Comparison of ENCODE assay signal across 17 cellular contexts in genomic region chr10:12353399-12354027, GRCh38. TPM values are rescaled to one million over a fixed set of nuclear protein-coding genes. Genes with fewer than 3 reads are reported as not detected.
DNase-seq lines count a peak whose midpoint lies in the region; ATAC-seq and TF ChIP-seq lines count a peak whose summit lies in the region.
"Had no signal": no experiment of that assay in that cellular context is flagged by ENCODE, and none has a peak within 500 bp of the region (broad histone marks: within the 10 kb centered on the region; RNA-seq: fewer than 3 reads in every experiment).

No MANE protein-coding gene starts in this region.

- no peak overlapping the region for H3K27ac ChIP-seq in A673 (ENCODE audit: low read depth, low read length, poor library complexity, severe bottlenecking)
- no peak overlapping the region for H3K27ac ChIP-seq in lower lobe of right lung
- H3K27ac ChIP-seq: 22Rv1 had no signal

- peaks cover 41% of the 10 kb centered on the region in 2 donors for H3K4me1 Mint-ChIP-seq in effector memory CD8-positive, alpha-beta T cell (ENCODE audit: low read depth in 2 of 2)

- no peak overlapping the region for H2AFZ ChIP-seq in Loucy (ENCODE audit: low read length)

- POLR2A ChIA-PET in A673 (lab: Charles Lee; ENCODE audit: low non-redundant PET) = interaction anchor here (0.6 kb wide), 1 partner anchor 85 kb away, joined by 14 read pairs; no protein-coding TSS in a partner anchor

- TSS peak; percentile 5 for BruUV-seq in A673 (replicated peaks; lab: Mats Ljungman, UMichigan)

- H3K36me3 ChIP-seq in A673 (ENCODE audit: insufficient read depth, low read length, poor library complexity, severe bottlenecking) = no peaks in the 10 kb centered on the region
- H3K36me3 ChIP-seq in Loucy (ENCODE audit: insufficient read depth, low read length) = no peaks in the 10 kb centered on the region
- H3K36me3 ChIP-seq in lower lobe of right lung = no peaks in the 10 kb centered on the region

- peaks cover 5% of the 10 kb centered on the region for H3F3A ChIP-seq in Loucy (ENCODE audit: low read depth)

- H3K9ac ChIP-seq in Loucy (ENCODE audit: low read depth, low read length, poor library complexity, severe bottlenecking) = no peak overlapping the region

- no peaks in the 10 kb centered on the region for H3K27me3 Mint-ChIP-seq in effector memory CD8-positive, alpha-beta T cell

- H3K36me3 Mint-ChIP-seq in effector memory CD8-positive, alpha-beta T cell (ENCODE audit: insufficient read depth) = peaks cover 50% of the 10 kb centered on the region

- H3K9me2 ChIP-seq in Loucy (replicated peaks; ENCODE audit: low read depth, low read length) = no peaks in the 10 kb centered on the region

- no peaks in the 10 kb centered on the region for H3K9me3 Mint-ChIP-seq in effector memory CD8-positive, alpha-beta T cell
- H3K9me3 Mint-ChIP-seq: activated CD4-positive, alpha-beta T cell treated with anti-CD3 and anti-CD28 coated beads, Interleukin-2, amount 10 ng/mL, durations not matched to agents 24 days and 14 days had no signal

- no peak overlapping the region for H3K4me3 Mint-ChIP-seq in effector memory CD8-positive, alpha-beta T cell
- H3K4me3 Mint-ChIP-seq: activated CD4-positive, alpha-beta T cell treated with anti-CD3 and anti-CD28 coated beads, Interleukin-2, amount 10 ng/mL, durations not matched to agents 24 days and 14 days had no signal

- H3K79me2 ChIP-seq in Loucy (ENCODE audit: insufficient read depth, low read length) = peaks cover 12% of the 10 kb centered on the region; the same call in 1 of the 2 replicates

- H3K4me3 ChIP-seq in A673 (ENCODE audit: low read depth, low read length, poor library complexity, severe bottlenecking) = no peak overlapping the region
- H3K4me3 ChIP-seq in Loucy (ENCODE audit: low read length, poor library complexity, severe bottlenecking) = no peak overlapping the region
- no peak overlapping the region for H3K4me3 ChIP-seq in lower lobe of right lung
- H3K4me3 ChIP-seq: lung, smooth muscle cell had no signal

- H3K27me3 ChIP-seq in A673 (replicated peaks; ENCODE audit: insufficient read depth, low read depth, low read length, poor library complexity) (no peaks in the 10 kb centered on the region), Loucy (ENCODE audit: insufficient read depth, low read length, poor library complexity, severe bottlenecking) (peaks cover 1% of the 10 kb centered on the region), lower lobe of right lung (ENCODE audit: low read depth) (peaks cover 3% of the 10 kb centered on the region)

- H3K4me1 ChIP-seq in A673 (ENCODE audit: insufficient read depth, low read length, poor library complexity, severe bottlenecking) = peaks cover 16% of the 10 kb centered on the region
- H3K4me1 ChIP-seq in Loucy (ENCODE audit: insufficient read depth, low read length, poor library complexity, severe bottlenecking) = peaks cover 25% of the 10 kb centered on the region
- H3K4me1 ChIP-seq in lower lobe of right lung = peaks cover 19% of the 10 kb centered on the region

- H3K9me3 ChIP-seq in A673 (ENCODE audit: low read depth, low read length, poor library complexity, severe bottlenecking) = no peaks in the 10 kb centered on the region
- H3K9me3 ChIP-seq in Loucy (ENCODE audit: insufficient read depth, low read depth, low read length) = no peaks in the 10 kb centered on the region
- no peaks in the 10 kb centered on the region for H3K9me3 ChIP-seq in lower lobe of right lung

- CTCF ChIA-PET in A673 (lab: Charles Lee) = no interaction called here

- H3K4me2 ChIP-seq in Loucy (ENCODE audit: low read depth, low read length, poor library complexity, severe bottlenecking) = peak overlapping the region; percentile 13
- H3K4me2 ChIP-seq: smooth muscle cell had no signal

- H4K20me1 ChIP-seq in Loucy (ENCODE audit: insufficient read depth, low read length, poor library complexity, severe bottlenecking) = no peaks in the 10 kb centered on the region

- no peak for ATAC-seq in effector memory CD8-positive, alpha-beta T cell (replicated peaks)
- ATAC-seq in HG03196 (IDR thresholded peaks at IDR 0.05; ENCODE audit: unreplicated experiment) (no peak), lower lobe of right lung (no peak)

- H3K27ac Mint-ChIP-seq in effector memory CD8-positive, alpha-beta T cell = peak overlapping the region; percentile 56 to 71
- H3K27ac Mint-ChIP-seq: activated CD4-positive, alpha-beta T cell treated with anti-CD3 and anti-CD28 coated beads, Interleukin-2, amount 10 ng/mL, durations not matched to agents 24 days and 14 days had no signal

- TF ChIP-seq CTCF in A673 (conservative IDR thresholded peaks at IDR 0.05; ENCODE audit: low read depth, low read length) (no peak), Loucy (conservative IDR thresholded peaks at IDR 0.05; ENCODE audit: low read length) (no peak), lower lobe of right lung (IDR thresholded peaks at IDR 0.05) (no peak)

- DNase-seq in DMS79 treated with DMSO at 0.1 percent for 48 hours (lab: John Stamatoyannopoulos, UW) (peak; percentile 3), DMS79 (lab: John Stamatoyannopoulos, UW) (no peak), A673 (ENCODE audit: low spot score) (no peak), lower lobe of right lung (no peak), DMS53 treated with DMSO at 0.1 percent for 48 hours (lab: John Stamatoyannopoulos, UW; ENCODE audit: unreplicated experiment) (no peak)
- no peak for DNase-seq in effector memory CD8-positive, alpha-beta T cell
- DNase-seq: activated CD4-positive, alpha-beta T cell treated with anti-CD3 and anti-CD28 coated beads, Interleukin-2, amount 10 ng/mL, durations not matched to agents 24 days and 14 days; activated effector memory CD4-positive, alpha-beta T cell treated with anti-CD3 and anti-CD28 coated beads, Interleukin-2, amount 50 U/mL, for 16 hours; effector CD8-positive, alpha-beta T cell; MM.1S; NCI-H2171; substantia nigra had no signal

- intact Hi-C loops in A673 (cut with micrococcal nuclease; ENCODE audit: unreplicated experiment) = loop anchor here (10.0 kb wide), 1 partner anchor 181 kb away; no protein-coding TSS in a partner anchor
- intact Hi-C loops in lower lobe of right lung (cut with DNase I) = no loop called here

RNA-seq across cellular contexts. Expression of gene CAMK1D, which starts 4.2 kb away (rescaled TPM):
- 23.7 and 27.0 TPM in 2 replicates for total RNA-seq in A673 (2021)
- 22.5 TPM for total RNA-seq in lower lobe of right lung
